9 cellular contexts compared by ENCODE assay signal in the genomic region with DNA sequence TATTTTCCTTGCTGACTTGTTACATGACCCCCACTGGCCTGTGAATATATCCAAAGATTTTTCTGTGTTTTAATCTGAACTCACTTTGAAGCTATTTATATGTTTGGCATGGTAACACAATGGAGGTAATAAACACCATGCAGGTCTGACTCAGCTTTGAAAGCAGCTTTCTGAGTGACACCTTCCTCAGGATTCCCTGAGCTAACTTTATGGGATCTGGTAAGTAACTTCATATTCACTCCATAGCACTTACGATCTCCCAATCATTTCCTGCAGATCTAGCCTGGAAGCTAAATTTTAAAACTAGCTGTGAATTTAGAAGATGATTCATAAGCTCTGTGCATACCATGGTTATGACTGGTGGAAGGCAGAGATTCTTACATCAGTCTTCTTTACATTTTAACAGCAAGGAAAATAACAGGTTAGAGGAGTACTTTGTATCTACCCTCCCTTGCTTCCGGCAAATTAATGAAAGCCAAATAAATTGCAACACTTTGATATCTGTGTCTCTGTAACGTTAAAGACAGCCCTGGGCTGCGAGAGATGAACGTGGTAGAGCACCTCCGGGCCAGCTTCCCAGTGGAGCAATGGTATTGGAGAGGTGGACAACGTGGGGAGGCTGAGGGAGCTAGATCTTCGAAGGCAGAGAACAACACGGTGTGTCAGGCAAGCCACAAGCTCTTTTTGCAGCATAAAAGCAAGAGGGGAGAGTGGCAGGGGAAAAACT.
DNase-seq lines count a peak whose midpoint lies in the region; ATAC-seq, FAIRE-seq and TF ChIP-seq lines count a peak whose summit lies in the region.
"Had no signal": no experiment of that assay in that cellular context is flagged by ENCODE, and none has a peak within 500 bp of the region (broad histone marks: within the 10 kb centered on the region; RNA-seq: fewer than 3 reads in every experiment).

No MANE protein-coding gene starts in this region.

- TF ChIP-seq POLR2A in K562 (conservative IDR thresholded peaks at IDR 0.05) (no peak), HepG2 (IDR thresholded peaks at IDR 0.05; ENCODE audit: insufficient read depth in 1 of 2, low read depth in 2 of 2, low read length in 2 of 2) (no peak)

- H3K4me3 ChIP-seq in K562: no peak overlapping the region
- H3K4me3 ChIP-seq in HepG2 (replicated peaks in 1 of 3; ENCODE audit: insufficient read depth in 1 of 3, low read depth in 2 of 3, low read length in 3 of 3): no peak overlapping the region; a peak in 1 of 6 replicates

- in situ Hi-C loops in K562 (cut with MboI) (loop anchor here (5.0 kb wide), 1 partner anchor 103 kb away; no protein-coding TSS in a partner anchor), HepG2 (cut with HindIII; ENCODE audit: extremely low pct_ligation_motif_present, low pct_unique_long_range_greater_than_20kb) (no loop called here)

- H3K27ac ChIP-seq in K562 (ENCODE audit: extremely low read depth, low read depth, low read length) (peak overlapping the region; percentile 52; the same call in 2 of the 3 replicates), HepG2 (ENCODE audit: extremely low read length, insufficient read depth, low read length) (peak overlapping the region; percentile 78)

- intact Hi-C loops in Right ventricle myocardium inferior (cut with DNase I) (no loop called here), cardiac septum (cut with DNase I) (no loop called here), K562 (cut with micrococcal nuclease) (no loop called here), HepG2 (cut with micrococcal nuclease; ENCODE audit: unreplicated experiment) (loop anchor here (1.0 kb wide), 1 partner anchor 11 kb away; no protein-coding TSS in a partner anchor)

- peak overlapping the region; percentile 10; the same call in 1 of the 2 replicates for H3K4me2 ChIP-seq in K562 (ENCODE audit: insufficient read depth, low read length)
- H3K4me2 ChIP-seq in HepG2 (ENCODE audit: low read depth, low read length): peak overlapping the region; percentile 50

- TF ChIP-seq CTCF in K562 (IDR thresholded peaks at IDR 0.05 in 2 of 3, conservative IDR thresholded peaks at IDR 0.05 in 1 of 3; ENCODE audit: insufficient read depth in 2 of 3, low read depth in 1 of 3, low read length in 3 of 3): no peak
- TF ChIP-seq CTCF in HepG2 (CRISPR knock-in tag; IDR thresholded peaks at IDR 0.05): no peak

- DNase-seq in Right ventricle myocardium inferior (ENCODE audit: missing footprints): no peak
- DNase-seq in cardiac septum (ENCODE audit: low spot score): no peak
- peak in 3 of 4 experiments; percentile 37 to 42 (median 40) for DNase-seq in K562 (ENCODE audit: extremely low read depth in 1 of 4, low spot score in 3 of 4)
- DNase-seq in HepG2 (ENCODE audit: low spot score): peak; percentile 85
- DNase-seq in GF-D8 (lab: John Stamatoyannopoulos, UW): no peak
- DNase-seq in RPMI8226: no peak
- DNase-seq: stimulated activated naive CD4-positive, alpha-beta T cell treated with Interleukin-2 at 50 U/mL for 16 hours had no signal

- H2AFZ ChIP-seq in K562 (ENCODE audit: low read depth, low read length): peak overlapping the region; percentile 29; the same call in 1 of the 2 replicates
- H2AFZ ChIP-seq in HepG2 (ENCODE audit: low read length): no peak overlapping the region

- H3K9me3 ChIP-seq in K562 (replicated peaks; ENCODE audit: control insufficient read depth, insufficient read depth, low read depth, low read length) (no peaks in the 10 kb centered on the region), HepG2 (ENCODE audit: low read length) (no peaks in the 10 kb centered on the region)

- no peaks in the 10 kb centered on the region for H3K9me1 ChIP-seq in K562 (ENCODE audit: control insufficient read depth, insufficient read depth, low read length)

- CTCF ChIA-PET in K562 (lab: Yijun Ruan, JAX; ENCODE audit: low intra/inter-chr PET ratio) (no interaction called here), HepG2 (lab: Yijun Ruan, JAX; ENCODE audit: low intra/inter-chr PET ratio, low total read pairs) (no interaction called here)

- no peaks in the 10 kb centered on the region for H4K20me1 ChIP-seq in K562 (replicated peaks; ENCODE audit: control insufficient read depth, insufficient read depth, low read length)
- H4K20me1 ChIP-seq in HepG2 (ENCODE audit: insufficient read depth, low read length): no peaks in the 10 kb centered on the region

- H3K79me2 ChIP-seq in K562 (ENCODE audit: control insufficient read depth, insufficient read depth, low read length) (no peaks in the 10 kb centered on the region), HepG2 (ENCODE audit: insufficient read depth, low read length) (peaks cover 88% of the 10 kb centered on the region)

- 41% methylated on average over 9 of the region's 9 CpGs for WGBS in K562 (ENCODE audit: insufficient coverage, low coverage, missing lambda C conversion rate)
- 6% methylated on average over 9 of the region's 9 CpGs for WGBS in HepG2 (ENCODE audit: low lambda C conversion rate)

- TF ChIP-seq RAD21 in K562 (CRISPR knock-in tag; conservative IDR thresholded peaks at IDR 0.05 in 1 of 2, IDR thresholded peaks at IDR 0.05 in 1 of 2) (no peak), HepG2 (CRISPR knock-in tag; IDR thresholded peaks at IDR 0.05) (no peak)

- POLR2A ChIA-PET in K562 (lab: Yijun Ruan, JAX) (interaction anchor here (0.7 to 2.1 kb wide), 7 partner anchors 10 to 207 kb away, joined by 3 to 6 read pairs (median 5); no protein-coding TSS in a partner anchor), HepG2 (lab: Yijun Ruan, JAX) (interaction anchor here (0.8 to 2.1 kb wide), 9 partner anchors 9 to 37 kb away, joined by 3 to 11 read pairs (median 5); no protein-coding TSS in a partner anchor)

- ATAC-seq in Right ventricle myocardium inferior (peak; percentile 26), K562 (peak; percentile 54), HepG2 (peak; percentile 62), HG02798 (IDR thresholded peaks at IDR 0.05; ENCODE audit: poor library complexity, unreplicated experiment) (no peak), GM21447 (IDR thresholded peaks at IDR 0.05; ENCODE audit: unreplicated experiment) (no peak)

- H3K4me1 ChIP-seq in K562 (replicated peaks in 1 of 2; ENCODE audit: control insufficient read depth in 2 of 2, insufficient read depth in 2 of 2, low read length in 2 of 2) (peaks cover 7 to 16% of the 10 kb centered on the region in 2 experiments), HepG2 (ENCODE audit: insufficient read depth, low read length) (peaks cover 97% of the 10 kb centered on the region)

- no peaks in the 10 kb centered on the region for H3K36me3 ChIP-seq in K562 (ENCODE audit: control insufficient read depth, insufficient read depth, low read length)
- peaks cover 3 to 6% of the 10 kb centered on the region in 2 experiments; a peak in 4 of 5 replicates for H3K36me3 ChIP-seq in HepG2 (replicated peaks in 1 of 2; ENCODE audit: control insufficient read depth in 1 of 2, insufficient read depth in 2 of 2, low read length in 2 of 2)

- TF ChIP-seq EP300 in K562 (IDR thresholded peaks at IDR 0.05; ENCODE audit: low read length) (no peak), HepG2 (IDR thresholded peaks at IDR 0.05; ENCODE audit: low read depth in 2 of 2, low read length in 2 of 2) (peak in 1 of 2 experiments; percentile 82; a peak in 2 of 4 replicates), HepG2 (CRISPR knock-in tag; IDR thresholded peaks at IDR 0.05; ENCODE audit: borderline replicate concordance) (peak; percentile 77)

- no peak for FAIRE-seq in K562 (lab: Jason Lieb, UNC)
- FAIRE-seq in HepG2 (lab: Jason Lieb, UNC): peak; percentile 8

- peak overlapping the region in 1 of 2 experiments; percentile 8; a peak in 1 of 4 replicates for H3K9ac ChIP-seq in K562 (ENCODE audit: insufficient read depth in 1 of 2, low read depth in 2 of 2, low read length in 2 of 2)
- peak overlapping the region; percentile 43 for H3K9ac ChIP-seq in HepG2 (ENCODE audit: insufficient read depth, low read depth, low read length)

- BruUV-seq in K562 (replicated peaks; lab: Mats Ljungman, UMichigan): no TSS peak
- BruUV-seq in HepG2 (replicated peaks; lab: Mats Ljungman, UMichigan): no TSS peak

- no peaks in the 10 kb centered on the region for H3K27me3 ChIP-seq in K562 (ENCODE audit: control insufficient read depth in 2 of 2, insufficient read depth in 2 of 2, low read length in 2 of 2)
- no peaks in the 10 kb centered on the region for H3K27me3 ChIP-seq in HepG2 (ENCODE audit: control insufficient read depth in 1 of 2, insufficient read depth in 2 of 2, low read length in 2 of 2)

TF ChIP-seq in K562, 482 proteins besides CTCF, POLR2A, EP300 and RAD21 (continues in another document):
- TF ChIP-seq SIN3A (IDR thresholded peaks at IDR 0.05; ENCODE audit: borderline replicate concordance in 2 of 2, control insufficient read depth in 1 of 2, low read depth in 2 of 2, low read length in 2 of 2) (no peak), FOXK2 (conservative IDR thresholded peaks at IDR 0.05 in 1 of 2, IDR thresholded peaks at IDR 0.05 in 1 of 2; ENCODE audit: low read depth in 2 of 2) (0 out of 4 replicates have a peak, but pooled peaks of 1 of the 2 experiments have one; percentile 35)
- TF ChIP-seq, protein P1, sequence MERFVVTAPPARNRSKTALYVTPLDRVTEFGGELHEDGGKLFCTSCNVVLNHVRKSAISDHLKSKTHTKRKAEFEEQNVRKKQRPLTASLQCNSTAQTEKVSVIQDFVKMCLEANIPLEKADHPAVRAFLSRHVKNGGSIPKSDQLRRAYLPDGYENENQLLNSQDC (CRISPR knock-in tag; IDR thresholded peaks at IDR 0.05): no peak

TF ChIP-seq in HepG2, 621 proteins besides CTCF, POLR2A, EP300 and RAD21 (continues in another document):
- TF ChIP-seq MED8 (CRISPR knock-in tag; IDR thresholded peaks at IDR 0.05; ENCODE audit: insufficient replicate concordance) (no peak), REPIN1 (CRISPR knock-in tag; IDR thresholded peaks at IDR 0.05; ENCODE audit: borderline replicate concordance, low read depth) (no peak), ZNF17 (CRISPR knock-in tag; IDR thresholded peaks at IDR 0.05) (no peak), ZNF256 (CRISPR knock-in tag; conservative IDR thresholded peaks at IDR 0.05) (no peak)

Comparison
In these comparisons a context has a peak if more than half of its experiments do, and no peak if none do; other contexts are left out.
1. ATAC-seq: peak in Right ventricle myocardium inferior (single experiment), K562 (single experiment) and HepG2 (single experiment); none in HG02798 (single experiment) and GM21447 (single experiment).
2. DNase-seq: peak in K562 (3 of 4) and HepG2 (single experiment); none in Right ventricle myocardium inferior (single experiment), cardiac septum (single experiment), GF-D8 (single experiment) and RPMI8226 (single experiment).